ENCODE assay signal across 8 cellular contexts in genomic region chr17:50426814-50427787, GRCh38. TPM values are rescaled to one million over a fixed set of nuclear protein-coding genes. Genes with fewer than 3 reads are reported as not detected.
DNase-seq lines count a peak whose midpoint lies in the region; TF ChIP-seq lines count a peak whose summit lies in the region.

No MANE protein-coding gene starts in this region.

- H3K4me1 ChIP-seq in neuron (ENCODE audit: insufficient read depth, low read length): peaks cover 4% of the 10 kb centered on the region

- H3K4me3 ChIP-seq in LNCaP clone FGC (ENCODE audit: low read depth, low read length): peak overlapping the region; percentile 57
- H3K4me3 ChIP-seq in foreskin fibroblast (ENCODE audit: low read depth in 1 of 2, low read length in 2 of 2): peak overlapping the region; percentile 49 to 77
- peak overlapping the region; percentile 44 for H3K4me3 ChIP-seq in neuron (ENCODE audit: low read length)

- TF ChIP-seq CTCF in LNCaP clone FGC (IDR thresholded peaks at IDR 0.05; ENCODE audit: control insufficient read depth, extremely low read depth, insufficient read depth): peak; percentile 30
- TF ChIP-seq CTCF in foreskin fibroblast (IDR thresholded peaks at IDR 0.05; ENCODE audit: low read depth, low read length): no peak

- peak; percentile 3 to 9 for DNase-seq in activated CD4-positive, alpha-beta T cell treated with anti-CD3 and anti-CD28 coated beads for 4 hours
- DNase-seq in activated CD4-positive, alpha-beta T cell treated with anti-CD3 and anti-CD28 coated beads for 1 hour: no peak
- DNase-seq in LNCaP clone FGC (ENCODE audit: low read depth): no peak
- DNase-seq in activated T-cell treated with anti-CD3 and anti-CD28 coated beads for 4 hours: peak; percentile 5
- peak in 1 of 2 donors; percentile 57 for DNase-seq in foreskin fibroblast
- DNase-seq in NCI-H187 treated with DMSO at 0.1 percent for 48 hours (lab: John Stamatoyannopoulos, UW): no peak
- no peak for DNase-seq in posterior vena cava (ENCODE audit: low spot score)

- no peak overlapping the region for H2AFZ ChIP-seq in neuron (ENCODE audit: low read depth, low read length)

- H3K36me3 ChIP-seq in neuron (ENCODE audit: insufficient read depth, low read length): no peaks in the 10 kb centered on the region

- no peaks in the 10 kb centered on the region for H3K9me3 ChIP-seq in neuron (ENCODE audit: low read length)

- intact Hi-C loops in posterior vena cava (cut with DNase I): no loop called here

- peaks cover under 1% of the 10 kb centered on the region for H3K27me3 ChIP-seq in neuron (ENCODE audit: insufficient read depth, low read length)

RNA-seq across cellular contexts. Expression of gene ACSF2, which starts 1.1 kb away (rescaled TPM):
- 10 to 100 TPM; 13.9 to 14.9 TPM for total RNA-seq in posterior vena cava

RNA-seq across cellular contexts. Expression of gene LRRC59, which starts 29.8 kb away (rescaled TPM):
- 10 to 100 TPM; 66.1 to 93.6 TPM for total RNA-seq in posterior vena cava

RNA-seq across cellular contexts. Expression of gene CHAD, which starts 41.6 kb away (rescaled TPM):
- total RNA-seq in posterior vena cava: under 1 TPM in 1 of 2 donors, not detected in 1; 0.46 TPM

RNA-seq across cellular contexts. Expression of gene RSAD1, which starts 51.6 kb away (rescaled TPM):
- 10 to 100 TPM; 24.9 to 25.4 TPM for total RNA-seq in posterior vena cava

RNA-seq across cellular contexts. Expression of gene EME1, which starts 54.1 kb away (rescaled TPM):
- total RNA-seq in posterior vena cava: 1 to 10 TPM in 1 of 2 donors, under 1 TPM in 1; 0.62 to 1.4 TPM

Comparison
In these comparisons a context has a peak if more than half of its experiments do, and no peak if none do; other contexts are left out.
1. DNase-seq: peak in activated CD4-positive, alpha-beta T cell treated with anti-CD3 and anti-CD28 coated beads for 4 hours (2 of 2) and activated T-cell treated with anti-CD3 and anti-CD28 coated beads for 4 hours (single experiment); none in activated CD4-positive, alpha-beta T cell treated with anti-CD3 and anti-CD28 coated beads for 1 hour (single experiment), LNCaP clone FGC (single experiment), NCI-H187 treated with DMSO at 0.1 percent for 48 hours (single experiment) and posterior vena cava (single experiment).
2. Peak in every context shown above with its lines, with median percentiles within 50 percentile points of each other: H3K4me3 ChIP-seq.